ENCODE assay signal across 22 cellular contexts in genomic region chr15:42461261-42461660, GRCh38. TPM values are rescaled to one million over a fixed set of nuclear protein-coding genes. Genes with fewer than 3 reads are reported as not detected.
A peak's percentile ranks its signal among the peaks of the same experiment; 100 is the strongest.
DNase-seq lines count a peak whose midpoint lies in the region; ATAC-seq and TF ChIP-seq lines count a peak whose summit lies in the region.
"Had no signal": no experiment of that assay in that cellular context is flagged by ENCODE, and none has a peak within 500 bp of the region (broad histone marks: within the 10 kb centered on the region; RNA-seq: fewer than 3 reads in every experiment).

No MANE protein-coding gene starts in this region.

- no peaks in the 10 kb centered on the region for H3K27me3 ChIP-seq in CD4-positive, alpha-beta T cell (ENCODE audit: control insufficient read depth, insufficient read depth, low read length)
- H3K27me3 ChIP-seq: foreskin keratinocyte, ovary, testis had no signal

- intact Hi-C loops in CD4-positive, alpha-beta T cell (cut with DNase I, micrococcal nuclease) = no loop called here

- H3K36me3 Mint-ChIP-seq in osteocyte (ENCODE audit: unreplicated experiment) = peaks cover 6% of the 10 kb centered on the region
- peaks cover 57% of the 10 kb centered on the region for H3K36me3 Mint-ChIP-seq in CD4-positive, alpha-beta T cell (ENCODE audit: low read depth)
- H3K36me3 Mint-ChIP-seq in stimulated activated memory B cell treated with anti-CD40 and anti-IgM and Interleukin-4, amounts not matched to agents 10 μg/mL and 1 μg/mL and 100 μg/mL, for 72 hours = peaks cover 28% of the 10 kb centered on the region

- DNase-seq in COLO829 (ENCODE audit: low spot score) (peak; percentile 25), RPMI7951 (ENCODE audit: low read depth) (peak; percentile 8), fibroblast of gingiva (ENCODE audit: low read depth) (peak; percentile 9), osteocyte (ENCODE audit: extremely low spot score, unreplicated experiment) (no peak), NCI-H1436 treated with DMSO at 0.1 percent for 48 hours (lab: John Stamatoyannopoulos, UW) (no peak)
- DNase-seq in CD4-positive, alpha-beta T cell = no peak
- DNase-seq: activated CD8-positive, alpha-beta memory T cell treated with anti-CD3 and anti-CD28 coated beads for 24 hours; activated naive CD4-positive, alpha-beta T cell treated with Interleukin-2 at 50 U/mL for 16 hours; activated T-cell treated with anti-CD3 and anti-CD28 coated beads, Interleukin-2, amount 50 U/mL, for 24 hours; DMS153; foreskin keratinocyte; KBM-7; NCI-H187; NCI-H526 treated with DMSO at 0.1 percent for 48 hours; ovary; T1000; testis had no signal

- H3K9me3 Mint-ChIP-seq in osteocyte (ENCODE audit: unreplicated experiment) = no peaks in the 10 kb centered on the region
- H3K9me3 Mint-ChIP-seq in CD4-positive, alpha-beta T cell = no peaks in the 10 kb centered on the region
- no peaks in the 10 kb centered on the region for H3K9me3 Mint-ChIP-seq in stimulated activated memory B cell treated with anti-CD40 and anti-IgM and Interleukin-4, amounts not matched to agents 10 μg/mL and 1 μg/mL and 100 μg/mL, for 72 hours
- H3K9me3 Mint-ChIP-seq: activated T-cell treated with anti-CD3 and anti-CD28 coated beads, Interleukin-2, amount 50 U/mL, for 24 hours had no signal

- no peak overlapping the region for H3K4me3 Mint-ChIP-seq in osteocyte (ENCODE audit: unreplicated experiment)
- H3K4me3 Mint-ChIP-seq in CD4-positive, alpha-beta T cell = no peak overlapping the region
- H3K4me3 Mint-ChIP-seq in stimulated activated memory B cell treated with anti-CD40 and anti-IgM and Interleukin-4, amounts not matched to agents 10 μg/mL and 1 μg/mL and 100 μg/mL, for 72 hours = no peak overlapping the region
- H3K4me3 Mint-ChIP-seq: activated T-cell treated with anti-CD3 and anti-CD28 coated beads, Interleukin-2, amount 50 U/mL, for 24 hours had no signal

- POLR2A ChIA-PET in CD4-positive, alpha-beta T cell (lab: Charles Lee) = interaction anchor here (0.9 kb wide), 1 partner anchor 29 kb away, joined by 3 read pairs; the partner anchor contains the start of gene ZNF106

- no peak for ATAC-seq in CD4-positive, alpha-beta T cell (ENCODE audit: poor library complexity)
- no peak for ATAC-seq in HG02884 (IDR thresholded peaks at IDR 0.05; ENCODE audit: unreplicated experiment)
- no peak for ATAC-seq in stimulated activated memory B cell treated with anti-CD40 and anti-IgM and Interleukin-4, amounts not matched to agents 10 μg/mL and 1 μg/mL and 100 μg/mL, for 72 hours
- ATAC-seq: activated CD4-positive, CD25-positive, alpha-beta regulatory T cell treated with anti-CD3 and anti-CD28 coated beads, Interleukin-2, amount 50 U/mL, for 24 hours; foreskin keratinocyte; sciatic nerve had no signal

- H3K27ac ChIP-seq in CD4-positive, alpha-beta T cell (ENCODE audit: low read depth, low read length) = no peak overlapping the region
- H3K27ac ChIP-seq: foreskin keratinocyte, ovary had no signal

- no peak for TF ChIP-seq CTCF in osteocyte (IDR thresholded peaks at IDR 0.05)
- TF ChIP-seq CTCF in CD4-positive, alpha-beta T cell (IDR thresholded peaks at IDR 0.05) = no peak

- peak overlapping the region; percentile 66 for H3K27ac Mint-ChIP-seq in osteocyte (ENCODE audit: unreplicated experiment)
- no peak overlapping the region for H3K27ac Mint-ChIP-seq in CD4-positive, alpha-beta T cell
- H3K27ac Mint-ChIP-seq in stimulated activated memory B cell treated with anti-CD40 and anti-IgM and Interleukin-4, amounts not matched to agents 10 μg/mL and 1 μg/mL and 100 μg/mL, for 72 hours = no peak overlapping the region
- H3K27ac Mint-ChIP-seq: activated T-cell treated with anti-CD3 and anti-CD28 coated beads, Interleukin-2, amount 50 U/mL, for 24 hours had no signal

- CTCF ChIA-PET in CD4-positive, alpha-beta T cell (lab: Charles Lee) = interaction anchor here (0.6 to 1.4 kb wide), 2 partner anchors 23 to 49 kb away, joined by 3 read pairs; no protein-coding TSS in a partner anchor

- H3K27me3 Mint-ChIP-seq in osteocyte (ENCODE audit: unreplicated experiment) = no peaks in the 10 kb centered on the region
- H3K27me3 Mint-ChIP-seq in CD4-positive, alpha-beta T cell = no peaks in the 10 kb centered on the region
- H3K27me3 Mint-ChIP-seq in stimulated activated memory B cell treated with anti-CD40 and anti-IgM and Interleukin-4, amounts not matched to agents 10 μg/mL and 1 μg/mL and 100 μg/mL, for 72 hours = no peaks in the 10 kb centered on the region
- H3K27me3 Mint-ChIP-seq: activated T-cell treated with anti-CD3 and anti-CD28 coated beads, Interleukin-2, amount 50 U/mL, for 24 hours had no signal

- no peaks in the 10 kb centered on the region for H3K9me3 ChIP-seq in CD4-positive, alpha-beta T cell (ENCODE audit: control insufficient read depth, low read length)
- H3K9me3 ChIP-seq: HAP-1, ovary, testis had no signal

- peaks cover 40% of the 10 kb centered on the region for H3K4me1 Mint-ChIP-seq in osteocyte (ENCODE audit: unreplicated experiment)
- peaks cover 25% of the 10 kb centered on the region for H3K4me1 Mint-ChIP-seq in CD4-positive, alpha-beta T cell (ENCODE audit: low read depth)
- peaks cover 18% of the 10 kb centered on the region for H3K4me1 Mint-ChIP-seq in stimulated activated memory B cell treated with anti-CD40 and anti-IgM and Interleukin-4, amounts not matched to agents 10 μg/mL and 1 μg/mL and 100 μg/mL, for 72 hours

RNA-seq across cellular contexts. Expression of gene ZNF106, which starts 29.7 kb away (rescaled TPM):
- total RNA-seq in RPMI7951 (2014; rRNA removed; shearing (Covaris generic)) = 37.0 and 40.4 TPM in 2 replicates
- total RNA-seq in osteocyte = 59.6 and 59.7 TPM in 2 replicates
- 10 to 100 TPM; 30.9 to 31.4 TPM for total RNA-seq in CD4-positive, alpha-beta T cell

RNA-seq across cellular contexts. Expression of gene SNAP23, which starts 34.2 kb away (rescaled TPM):
- total RNA-seq in RPMI7951 (2014; rRNA removed; shearing (Covaris generic)) = 101 and 108 TPM in 2 replicates
- 72.7 and 84.7 TPM in 2 replicates for total RNA-seq in osteocyte
- total RNA-seq in CD4-positive, alpha-beta T cell = 10 to 100 TPM; 37.4 to 40.1 TPM

Comparison
In these comparisons a context has a peak if more than half of its experiments do, and no peak if none do; other contexts are left out.
1. DNase-seq: peak in COLO829 (single experiment), RPMI7951 (single experiment) and fibroblast of gingiva (single experiment); none in osteocyte (single experiment), NCI-H1436 treated with DMSO at 0.1 percent for 48 hours (single experiment) and CD4-positive, alpha-beta T cell (0 of 10).